In the genomic region with DNA sequence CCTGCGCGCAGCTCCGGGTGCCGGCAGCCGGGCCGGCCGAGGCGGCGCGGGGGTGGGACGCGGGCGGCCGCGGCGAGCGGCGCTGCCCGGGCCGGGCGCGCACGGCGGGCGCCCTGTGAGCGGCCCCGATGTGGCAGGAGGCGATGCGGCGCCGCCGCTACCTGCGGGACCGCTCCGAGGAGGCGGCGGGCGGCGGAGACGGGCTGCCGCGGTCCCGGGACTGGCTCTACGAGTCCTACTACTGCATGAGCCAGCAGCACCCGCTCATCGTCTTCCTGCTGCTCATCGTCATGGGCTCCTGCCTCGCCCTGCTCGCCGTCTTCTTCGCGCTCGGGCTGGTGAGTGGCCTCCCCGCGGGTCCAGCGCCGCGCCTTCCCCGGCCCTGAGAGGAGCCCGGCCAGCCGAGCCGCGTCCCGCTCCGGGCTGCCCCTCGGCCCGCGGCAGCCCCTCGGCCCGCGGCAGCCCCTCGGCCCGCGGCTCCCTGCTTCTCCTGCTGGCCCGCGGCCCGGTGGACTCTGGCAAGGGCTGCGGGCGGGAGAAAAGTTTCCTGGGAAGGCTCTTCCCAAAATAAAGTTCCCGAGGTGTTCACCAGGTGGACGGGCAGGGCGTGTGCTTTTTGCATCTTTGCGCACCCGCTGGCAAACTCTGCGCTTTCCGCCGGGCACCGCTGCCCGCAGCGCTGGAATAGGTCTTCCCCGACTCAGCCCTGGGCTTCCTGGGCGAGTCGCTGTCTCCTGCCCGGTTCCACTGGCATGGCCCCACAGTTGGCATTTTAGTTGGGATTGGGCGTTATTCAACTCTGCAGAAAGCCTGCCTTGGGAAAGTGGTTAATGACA, we compare ENCODE assay signal across 11 cellular contexts. TPM values are rescaled to one million over a fixed set of nuclear protein-coding genes. Genes with fewer than 3 reads are reported as not detected.
DNase-seq lines count a peak whose midpoint lies in the region; TF ChIP-seq lines count a peak whose summit lies in the region.
"Had no signal": no experiment of that assay in that cellular context is flagged by ENCODE, and none has a peak within 500 bp of the region (broad histone marks: within the 10 kb centered on the region; RNA-seq: fewer than 3 reads in every experiment).

No MANE protein-coding gene starts in this region.

- no CpG with 5 or more reads among the region's 95 CpGs for WGBS in trophoblast cell (ENCODE audit: extremely low coverage, insufficient coverage, insufficient read length)

- peak overlapping the region; percentile 62 for H2BK120ac ChIP-seq in trophoblast cell (ENCODE audit: insufficient read depth, low read length, poor library complexity)

- H3K9me3 ChIP-seq in trophoblast cell (ENCODE audit: insufficient read depth, low read depth, low read length), result peaks cover 1% of the 10 kb centered on the region

- no peaks in the 10 kb centered on the region for H3K79me1 ChIP-seq in trophoblast cell (ENCODE audit: low read length)

- no peak overlapping the region for H3K4ac ChIP-seq in trophoblast cell (ENCODE audit: low read depth, low read length)

- H4K91ac ChIP-seq in trophoblast cell (ENCODE audit: low read depth, low read length), result peak overlapping the region; percentile 43

- in situ Hi-C loops in ACHN (cut with HindIII; ENCODE audit: low pct_ligation_motif_present, low pct_unique_long_range_greater_than_20kb, low sequenced_read_pairs), result no loop called here

- peak overlapping the region; percentile 58 for H4K8ac ChIP-seq in trophoblast cell (ENCODE audit: low read depth, low read length)

- H4K12ac ChIP-seq in trophoblast cell (ENCODE audit: low read depth, low read length), result peak overlapping the region; percentile 36

- peak overlapping the region; percentile 61 for H3K18ac ChIP-seq in trophoblast cell (ENCODE audit: low read length)

- H3K9ac ChIP-seq in trophoblast cell (ENCODE audit: low read length), result no peak overlapping the region

- H3K27ac ChIP-seq in trophoblast cell (ENCODE audit: low read depth, low read length), result no peak overlapping the region

- H3K14ac ChIP-seq in trophoblast cell (ENCODE audit: low read length), result peak overlapping the region; percentile 48

- peaks cover 10 to 11% of the 10 kb centered on the region in 2 experiments for H3K4me1 ChIP-seq in trophoblast cell (ENCODE audit: control insufficient read depth in 1 of 2, insufficient read depth in 2 of 2, low read length in 2 of 2)

- no peak overlapping the region for H2AK5ac ChIP-seq in trophoblast cell (ENCODE audit: low read length)

- H3K4me3 ChIP-seq in fibroblast of mammary gland (ENCODE audit: control insufficient read depth, low read depth, low read length), result no peak overlapping the region
- peak overlapping the region; percentile 47 for H3K4me3 ChIP-seq in trophoblast cell (ENCODE audit: low read depth, low read length)

- no peak overlapping the region for H3K23ac ChIP-seq in trophoblast cell (ENCODE audit: low read length)

- peaks cover 16% of the 10 kb centered on the region for H3K27me3 ChIP-seq in trophoblast cell (ENCODE audit: insufficient read depth, low read length)

- TF ChIP-seq CTCF in fibroblast of mammary gland (conservative IDR thresholded peaks at IDR 0.05; ENCODE audit: control insufficient read depth, insufficient read depth, low read depth, low read length), result no peak

- no peaks in the 10 kb centered on the region for H3K79me2 ChIP-seq in trophoblast cell (ENCODE audit: control insufficient read depth, insufficient read depth, low read length, poor library complexity)

- H2AFZ ChIP-seq in trophoblast cell (ENCODE audit: insufficient read depth, low read length, poor library complexity), result peak overlapping the region; percentile 48

- DNase-seq in Daoy (ENCODE audit: low read depth) (peak; percentile 65), NCI-H69 (lab: John Stamatoyannopoulos, UW) (peak; percentile 55), fibroblast of mammary gland (ENCODE audit: low read depth) (peak; percentile 8), trophoblast cell (peak; percentile 48 to 70), HT-29 (ENCODE audit: low spot score) (no peak), MV-4-11 (lab: John Stamatoyannopoulos, UW) (no peak), ACHN (no peak)
- no peak for DNase-seq in activated T-cell treated with anti-CD3 and anti-CD28 coated beads, Interleukin-2, amount 50 U/mL, for 1 hour
- DNase-seq: activated CD8-positive, alpha-beta memory T cell treated with anti-CD3 and anti-CD28 coated beads for 24 hours; KBM-7; left cardiac atrium had no signal

- no peak overlapping the region for H2BK12ac ChIP-seq in trophoblast cell (ENCODE audit: low read length)

- H3K36me3 ChIP-seq in trophoblast cell (ENCODE audit: control insufficient read depth in 1 of 2, insufficient read depth in 2 of 2, low read length in 2 of 2), result no peaks in the 10 kb centered on the region

- no peak overlapping the region for H2BK5ac ChIP-seq in trophoblast cell (ENCODE audit: low read depth, low read length, poor library complexity)

- H3K4me2 ChIP-seq in trophoblast cell (ENCODE audit: low read length), result peak overlapping the region; percentile 72

RNA-seq across cellular contexts. Expression of gene ADCY2, which starts 0.4 kb away (rescaled TPM):
- 0.48 and 0.86 TPM in 2 replicates for total RNA-seq in Daoy (2014; rRNA removed; shearing (Covaris generic))
- polyA plus RNA-seq in trophoblast cell (2013), result 2.0 and 2.9 TPM in 2 replicates
- not detected in 2 replicates for total RNA-seq in HT-29 (2014; rRNA removed; shearing (Covaris generic))

Comparison
In these comparisons a context has a peak if more than half of its experiments do, and no peak if none do; other contexts are left out.
1. DNase-seq: peak in Daoy (single experiment), NCI-H69 (single experiment), fibroblast of mammary gland (single experiment) and trophoblast cell (2 of 2); none in HT-29 (single experiment), MV-4-11 (single experiment), activated T-cell treated with anti-CD3 and anti-CD28 coated beads, Interleukin-2, amount 50 U/mL, for 1 hour (single experiment) and ACHN (single experiment).